ENCODE assay signal across 8 cellular contexts in genomic region chr11:36746886-36747710, GRCh38.
DNase-seq lines count a peak whose midpoint lies in the region; ATAC-seq and TF ChIP-seq lines count a peak whose summit lies in the region.

No MANE protein-coding gene starts in this region.

- H3K4me3 Mint-ChIP-seq in naive thymus-derived CD8-positive, alpha-beta T cell = no peak overlapping the region
- no peak overlapping the region for H3K4me3 Mint-ChIP-seq in stimulated activated naive B cell treated with anti-CD40 and anti-IgM and Interleukin-4, amounts not matched to agents 10 μg/mL and 1 μg/mL and 100 μg/mL, for 72 hours

- H3K9me3 Mint-ChIP-seq in naive thymus-derived CD8-positive, alpha-beta T cell = no peaks in the 10 kb centered on the region
- H3K9me3 Mint-ChIP-seq in stimulated activated naive B cell treated with anti-CD40 and anti-IgM and Interleukin-4, amounts not matched to agents 10 μg/mL and 1 μg/mL and 100 μg/mL, for 72 hours = no peaks in the 10 kb centered on the region

- peaks cover 22 to 66% (median 30%) of the 10 kb centered on the region in 5 donors for H3K27me3 Mint-ChIP-seq in naive thymus-derived CD8-positive, alpha-beta T cell
- peaks cover 17 to 19% of the 10 kb centered on the region in 2 donors for H3K27me3 Mint-ChIP-seq in stimulated activated naive B cell treated with anti-CD40 and anti-IgM and Interleukin-4, amounts not matched to agents 10 μg/mL and 1 μg/mL and 100 μg/mL, for 72 hours

- H4K20me1 ChIP-seq in OCI-LY1 (ENCODE audit: insufficient read depth, low read length) = no peaks in the 10 kb centered on the region

- no peaks in the 10 kb centered on the region for H3K79me2 ChIP-seq in OCI-LY1 (ENCODE audit: insufficient read depth, low read length)

- no peak for TF ChIP-seq POLR2A in erythroblast (IDR thresholded peaks at IDR 0.05; ENCODE audit: low read length)

- H3K27ac Mint-ChIP-seq in naive thymus-derived CD8-positive, alpha-beta T cell = no peak overlapping the region
- H3K27ac Mint-ChIP-seq in stimulated activated naive B cell treated with anti-CD40 and anti-IgM and Interleukin-4, amounts not matched to agents 10 μg/mL and 1 μg/mL and 100 μg/mL, for 72 hours = no peak overlapping the region

- ATAC-seq in GM21723 (IDR thresholded peaks at IDR 0.05; ENCODE audit: unreplicated experiment) = peak; percentile 86
- peak; percentile 97 to 100 for ATAC-seq in naive thymus-derived CD8-positive, alpha-beta T cell
- ATAC-seq in stimulated activated naive B cell treated with anti-CD40 and anti-IgM and Interleukin-4, amounts not matched to agents 10 μg/mL and 1 μg/mL and 100 μg/mL, for 72 hours (replicated peaks) = peak; percentile 90 to 93

- H3K4me1 Mint-ChIP-seq in naive thymus-derived CD8-positive, alpha-beta T cell = peaks cover 0 to 7% (median 5%) of the 10 kb centered on the region in 4 donors
- H3K4me1 Mint-ChIP-seq in stimulated activated naive B cell treated with anti-CD40 and anti-IgM and Interleukin-4, amounts not matched to agents 10 μg/mL and 1 μg/mL and 100 μg/mL, for 72 hours = peaks cover 10 to 29% of the 10 kb centered on the region in 2 donors

- H3F3A ChIP-seq in OCI-LY1 (ENCODE audit: insufficient read depth, low read length) = no peaks in the 10 kb centered on the region

- DNase-seq in DMS79 (lab: John Stamatoyannopoulos, UW) = peak; percentile 56
- DNase-seq in Jurkat, Clone E6-1 (ENCODE audit: low read depth, low spot score) = peak; percentile 97
- peak; percentile 65 for DNase-seq in activated CD8-positive, alpha-beta memory T cell treated with anti-CD3 and anti-CD28 coated beads, Interleukin-2, amount 50 U/mL, for 24 hours (ENCODE audit: extremely low read depth)
- peak; percentile 88 to 93 for DNase-seq in erythroblast (lab: John Stamatoyannopoulos, UW)
- peak; percentile 52 to 87 (median 78) for DNase-seq in naive thymus-derived CD8-positive, alpha-beta T cell
- DNase-seq in stimulated activated naive B cell treated with anti-CD40 and anti-IgM and Interleukin-4, amounts not matched to agents 10 μg/mL and 1 μg/mL and 100 μg/mL, for 72 hours = peak; percentile 78

- no peak overlapping the region for H3K4me3 ChIP-seq in Jurkat, Clone E6-1 (ENCODE audit: low read length)
- H3K4me3 ChIP-seq in OCI-LY1 (ENCODE audit: low read depth, low read length, poor library complexity, severe bottlenecking) = no peak overlapping the region

- H3K9me3 ChIP-seq in OCI-LY1 (ENCODE audit: low read length) = no peaks in the 10 kb centered on the region

- H3K9ac ChIP-seq in OCI-LY1 (ENCODE audit: low read length) = no peak overlapping the region

- no peak overlapping the region for H3K27ac ChIP-seq in OCI-LY1 (ENCODE audit: low read depth, low read length, poor library complexity, severe bottlenecking)

- H3K4me1 ChIP-seq in OCI-LY1 (ENCODE audit: insufficient read depth, low read length, severe bottlenecking) = peaks cover 3% of the 10 kb centered on the region

- H3K4me2 ChIP-seq in OCI-LY1 (ENCODE audit: low read length) = no peak overlapping the region

- H3K27me3 ChIP-seq in OCI-LY1 (ENCODE audit: insufficient read depth, low read length) = no peaks in the 10 kb centered on the region

- no peak overlapping the region for H2AFZ ChIP-seq in OCI-LY1 (ENCODE audit: low read length)

- no peaks in the 10 kb centered on the region for H3K36me3 Mint-ChIP-seq in naive thymus-derived CD8-positive, alpha-beta T cell
- H3K36me3 Mint-ChIP-seq in stimulated activated naive B cell treated with anti-CD40 and anti-IgM and Interleukin-4, amounts not matched to agents 10 μg/mL and 1 μg/mL and 100 μg/mL, for 72 hours = no peaks in the 10 kb centered on the region

- H3K36me3 ChIP-seq in OCI-LY1 (ENCODE audit: insufficient read depth, low read length) = no peaks in the 10 kb centered on the region

- POLR2A ChIA-PET in naive thymus-derived CD8-positive, alpha-beta T cell (lab: Charles Lee) = no interaction called here

- no peaks in the 10 kb centered on the region for H3K9me2 ChIP-seq in OCI-LY1 (ENCODE audit: low read depth, low read length)

- TF ChIP-seq CTCF in OCI-LY1 (IDR thresholded peaks at IDR 0.05; ENCODE audit: low read length) = peak; percentile 100
